ENCODE assay signal across 32 cellular contexts in genomic region chr5:60417500-60418181, GRCh38.
"Had no signal": no experiment of that assay in that cellular context is flagged by ENCODE, and none has a peak within 500 bp of the region (broad histone marks: within the 10 kb centered on the region; RNA-seq: fewer than 3 reads in every experiment).

No MANE protein-coding gene starts in this region.

- H3K27me3 Mint-ChIP-seq: activated CD4-positive, alpha-beta T cell treated with anti-CD3 and anti-CD28 coated beads, Interleukin-2, amount 10 ng/mL, durations not matched to agents 24 days and 14 days; activated CD8-positive, alpha-beta memory T cell treated with anti-CD3 and anti-CD28 coated beads, Interleukin-2, amount 10 ng/mL, durations not matched to agents 7 days and 5 days; activated naive CD4-positive, alpha-beta T cell treated with anti-CD3 and anti-CD28 coated beads, Interleukin-2, amount 50 U/mL, for 24 hours; activated T-cell treated with anti-CD3 and anti-CD28 coated beads, Interleukin-2, amount 50 U/mL, for 24 hours had no signal

- H3K27ac ChIP-seq: breast epithelium, KMS-11, Peyer's patch, RWPE1, SJCRH30 had no signal

- H3K36me3 Mint-ChIP-seq: activated CD8-positive, alpha-beta memory T cell treated with anti-CD3 and anti-CD28 coated beads, Interleukin-2, amount 10 ng/mL, durations not matched to agents 7 days and 5 days; activated naive CD4-positive, alpha-beta T cell treated with anti-CD3 and anti-CD28 coated beads, Interleukin-2, amount 50 U/mL, for 24 hours had no signal

- ATAC-seq: activated CD8-positive, alpha-beta memory T cell treated with anti-CD3 and anti-CD28 coated beads, Interleukin-2, amount 10 ng/mL, durations not matched to agents 7 days and 5 days; SK-N-SH treated with all-trans-retinoic acid at 6 μM for 48 hours had no signal

- H3K27ac Mint-ChIP-seq: activated CD4-positive, alpha-beta T cell treated with anti-CD3 and anti-CD28 coated beads, Interleukin-2, amount 10 ng/mL, durations not matched to agents 24 days and 14 days; activated CD8-positive, alpha-beta memory T cell treated with anti-CD3 and anti-CD28 coated beads, Interleukin-2, amount 10 ng/mL, durations not matched to agents 7 days and 5 days; activated naive CD4-positive, alpha-beta T cell treated with anti-CD3 and anti-CD28 coated beads, Interleukin-2, amount 50 U/mL, for 24 hours; activated T-cell treated with anti-CD3 and anti-CD28 coated beads, Interleukin-2, amount 50 U/mL, for 24 hours; activated T-helper 1 cell treated with anti-CD3 and anti-CD28 coated beads, Interleukin-12 subunit alpha, Interleukin-12 subunit beta, Interleukin-2, Interleukin-4 antibody, amounts not matched to agents 30 ng/mL and 10 ng/mL and 1 ng/mL, durations not matched to agents 14 hours and 24 hours and 36 hours; T-helper 1 cell treated with Interleukin-12 subunit alpha and Interleukin-12 subunit beta and Interleukin-4 antibody, amounts not matched to agents 30 μg/mL and 1 μg/mL, for 36 hours had no signal

- H3K4me3 Mint-ChIP-seq: activated CD4-positive, alpha-beta T cell treated with anti-CD3 and anti-CD28 coated beads, Interleukin-2, amount 10 ng/mL, durations not matched to agents 24 days and 14 days; activated CD8-positive, alpha-beta memory T cell treated with anti-CD3 and anti-CD28 coated beads, Interleukin-2, amount 10 ng/mL, durations not matched to agents 7 days and 5 days; activated naive CD4-positive, alpha-beta T cell treated with anti-CD3 and anti-CD28 coated beads, Interleukin-2, amount 50 U/mL, for 24 hours; activated T-cell treated with anti-CD3 and anti-CD28 coated beads, Interleukin-2, amount 50 U/mL, for 24 hours; activated T-helper 1 cell treated with anti-CD3 and anti-CD28 coated beads, Interleukin-12 subunit alpha, Interleukin-12 subunit beta, Interleukin-2, Interleukin-4 antibody, amounts not matched to agents 30 ng/mL and 10 ng/mL and 1 ng/mL, durations not matched to agents 14 hours and 24 hours and 36 hours; T-helper 1 cell treated with Interleukin-12 subunit alpha and Interleukin-12 subunit beta and Interleukin-4 antibody, amounts not matched to agents 30 μg/mL and 1 μg/mL, for 36 hours had no signal

- H3K4me1 ChIP-seq: breast epithelium, Peyer's patch, SJCRH30 had no signal

- DNase-seq: activated CD4-positive, alpha-beta T cell treated with anti-CD3 and anti-CD28 coated beads for 1 hour; activated CD4-positive, alpha-beta T cell treated with anti-CD3 and anti-CD28 coated beads, Interleukin-2, amount 10 ng/mL, durations not matched to agents 24 days and 14 days; activated CD4-positive, alpha-beta T cell treated with anti-CD3 and anti-CD28 coated beads, Interleukin-2, amount 50 U/mL, for 48 hours; activated CD8-positive, alpha-beta memory T cell treated with anti-CD3 and anti-CD28 coated beads, Interleukin-2, amount 10 ng/mL, durations not matched to agents 7 days and 5 days; activated effector memory CD4-positive, alpha-beta T cell treated with Interleukin-2 at 50 U/mL for 16 hours; activated naive CD4-positive, alpha-beta T cell; activated T-cell treated with anti-CD3 and anti-CD28 coated beads, Interleukin-2, amount 50 U/mL, for 24 hours; aorta; caudate nucleus; MG63; MV-4-11; NCI-H1092 treated with DMSO at 0.1 percent for 48 hours; NCI-H1417 treated with DMSO at 0.1 percent for 48 hours; NCI-H1694; NCI-H2029; NCI-H2107; NCI-H2171 treated with DMSO at 0.1 percent for 48 hours; NCI-H226; NCI-H510A; NCI-H526 treated with DMSO at 0.1 percent for 48 hours; NK-92 treated with Interleukin-12 subunit alpha and Interleukin-12 subunit beta, amount 100 ng/mL, for 24 hours; OCI-M1; Peyer's patch; Right ventricle myocardium superior; SJCRH30 had no signal

- H3K36me3 ChIP-seq: breast epithelium, MG63, Peyer's patch, SJCRH30 had no signal

- H3K9me3 ChIP-seq: MG63, SJCRH30 had no signal

- H3K4me3 ChIP-seq: breast epithelium, MG63, Peyer's patch, SJCRH30 had no signal

- H3K4me1 Mint-ChIP-seq: activated naive CD4-positive, alpha-beta T cell treated with anti-CD3 and anti-CD28 coated beads, Interleukin-2, amount 50 U/mL, for 24 hours had no signal

- H3K27me3 ChIP-seq: breast epithelium, MG63, Peyer's patch, SJCRH30 had no signal

- H3K9me3 Mint-ChIP-seq: activated CD4-positive, alpha-beta T cell treated with anti-CD3 and anti-CD28 coated beads, Interleukin-2, amount 10 ng/mL, durations not matched to agents 24 days and 14 days; activated naive CD4-positive, alpha-beta T cell treated with anti-CD3 and anti-CD28 coated beads, Interleukin-2, amount 50 U/mL, for 24 hours; activated T-cell treated with anti-CD3 and anti-CD28 coated beads, Interleukin-2, amount 50 U/mL, for 24 hours had no signal

- H3K4me2 ChIP-seq: KMS-11 had no signal

- H3K9ac ChIP-seq: KMS-11 had no signal
